26 cellular contexts compared by ENCODE assay signal in genomic region chr15:45948226-45948625, GRCh38.
DNase-seq lines count a peak whose midpoint lies in the region; FAIRE-seq and TF ChIP-seq lines count a peak whose summit lies in the region.
"Had no signal": no experiment of that assay in that cellular context is flagged by ENCODE, and none has a peak within 500 bp of the region (broad histone marks: within the 10 kb centered on the region; RNA-seq: fewer than 3 reads in every experiment).

No MANE protein-coding gene starts in this region.

- no peaks in the 10 kb centered on the region for H3K23me2 ChIP-seq in H9 (ENCODE audit: insufficient read length, low read depth, low read length, poor library complexity, severe bottlenecking)

- H3K79me2 ChIP-seq in H9 (ENCODE audit: insufficient read depth, low read length) (no peaks in the 10 kb centered on the region), hepatocyte (no peaks in the 10 kb centered on the region)

- H3K4me1 ChIP-seq in BLaER1 (peaks cover 27% of the 10 kb centered on the region), H9 (ENCODE audit: insufficient read depth, low read length) (peaks cover 5% of the 10 kb centered on the region; the same call in 1 of the 2 replicates), NT2/D1 (ENCODE audit: insufficient read depth, insufficient read length) (peaks cover 2% of the 10 kb centered on the region), hepatocyte (ENCODE audit: insufficient read depth) (no peaks in the 10 kb centered on the region)
- H3K4me1 ChIP-seq: upper lobe of left lung had no signal

- H3K4me3 ChIP-seq in BLaER1 (no peak overlapping the region), NT2/D1 (ENCODE audit: insufficient read length, low read depth) (no peak overlapping the region), hepatocyte (no peak overlapping the region)
- H3K4me3 ChIP-seq: upper lobe of left lung had no signal

- no peak overlapping the region for H2BK12ac ChIP-seq in H9 (ENCODE audit: insufficient read length, low read depth, low read length)

- H2BK20ac ChIP-seq in H9 (ENCODE audit: low read depth, low read length, poor library complexity, severe bottlenecking): no peak overlapping the region

- DNase-seq in H9 (peak; percentile 43), NT2/D1 (ENCODE audit: low read depth, low spot score) (peak; percentile 23), hepatocyte (ENCODE audit: low spot score) (no peak), RPMI8226 (no peak), GM12892 (ENCODE audit: insufficient read length) (no peak)
- DNase-seq in activated T-helper 2 cell treated with anti-CD3 and anti-CD28 coated beads, Interferon-gamma antibody, Interleukin-2, Interleukin-4, amounts not matched to agents 10 μg/mL and 5 μg/mL and 100 μg/mL, durations not matched to agents 14 hours and 24 hours and 36 hours (ENCODE audit: low spot score): no peak
- no peak for DNase-seq in NK-92 treated with Interleukin-12 subunit alpha and Interleukin-12 subunit beta, amount 100 ng/mL, for 24 hours (lab: John Stamatoyannopoulos, UW)
- DNase-seq: activated CD4-positive, alpha-beta T cell treated with anti-CD3 and anti-CD28 coated beads for 48 hours; activated naive CD4-positive, alpha-beta T cell treated with anti-CD3 and anti-CD28 coated beads, Interleukin-2, amount 10 ng/mL, durations not matched to agents 7 days and 5 days; amniotic stem cell; CD8-positive, alpha-beta memory T cell; effector CD4-positive, alpha-beta T cell; erythroblast; glutamatergic neuron; HCEC 1CT; NCI-H146; NCI-H2171; NCI-H526 treated with DMSO at 0.1 percent for 48 hours; stimulated activated CD4-positive, alpha-beta T cell treated with anti-CD3 and anti-CD28 coated beads, Interleukin-4, amount 100 ng/mL, for 4 hours; upper lobe of left lung had no signal

- H3K18ac ChIP-seq in H9 (ENCODE audit: insufficient read length, low read depth, low read length): no peak overlapping the region

- no peak for TF ChIP-seq POLR2A in GM12892 (IDR thresholded peaks at IDR 0.05; ENCODE audit: low read depth, low read length)

- H2BK120ac ChIP-seq in H9 (ENCODE audit: low read depth, low read length, poor library complexity, severe bottlenecking): no peak overlapping the region

- peaks cover 0 to 2% of the 10 kb centered on the region in 2 experiments; a peak in 2 of 5 replicates for H3K9me3 Mint-ChIP-seq in H9
- peaks cover 9% of the 10 kb centered on the region for H3K9me3 Mint-ChIP-seq in activated T-helper 2 cell treated with anti-CD3 and anti-CD28 coated beads, Interferon-gamma antibody, Interleukin-2, Interleukin-4, amounts not matched to agents 10 μg/mL and 5 μg/mL and 100 μg/mL, durations not matched to agents 14 hours and 24 hours and 36 hours
- H3K9me3 Mint-ChIP-seq: stimulated activated memory B cell treated with anti-CD40 and anti-IgM and Interleukin-4, amounts not matched to agents 10 μg/mL and 1 μg/mL and 100 μg/mL, for 72 hours had no signal

- no peak overlapping the region for H4K91ac ChIP-seq in H9 (ENCODE audit: insufficient read length, low read depth, low read length)

- H3K4me1 Mint-ChIP-seq in H9: peaks cover 33 to 44% of the 10 kb centered on the region in 2 experiments
- no peaks in the 10 kb centered on the region for H3K4me1 Mint-ChIP-seq in activated T-helper 2 cell treated with anti-CD3 and anti-CD28 coated beads, Interferon-gamma antibody, Interleukin-2, Interleukin-4, amounts not matched to agents 10 μg/mL and 5 μg/mL and 100 μg/mL, durations not matched to agents 14 hours and 24 hours and 36 hours (ENCODE audit: low read depth)
- H3K4me1 Mint-ChIP-seq: CD8-positive, alpha-beta memory T cell; stimulated activated memory B cell treated with anti-CD40 and anti-IgM and Interleukin-4, amounts not matched to agents 10 μg/mL and 1 μg/mL and 100 μg/mL, for 72 hours had no signal

- no peak overlapping the region for H2BK5ac ChIP-seq in H9 (ENCODE audit: insufficient read length, low read length)

- peak overlapping the region in 1 of 3 experiments; percentile 91; a peak in 2 of 7 replicates for H3K27ac Mint-ChIP-seq in H9
- H3K27ac Mint-ChIP-seq in activated T-helper 2 cell treated with anti-CD3 and anti-CD28 coated beads, Interferon-gamma antibody, Interleukin-2, Interleukin-4, amounts not matched to agents 10 μg/mL and 5 μg/mL and 100 μg/mL, durations not matched to agents 14 hours and 24 hours and 36 hours: no peak overlapping the region
- H3K27ac Mint-ChIP-seq: activated naive CD4-positive, alpha-beta T cell treated with anti-CD3 and anti-CD28 coated beads, Interleukin-2, amount 10 ng/mL, durations not matched to agents 7 days and 5 days; CD8-positive, alpha-beta memory T cell; progenitor cell of endocrine pancreas; stimulated activated memory B cell treated with anti-CD40 and anti-IgM and Interleukin-4, amounts not matched to agents 10 μg/mL and 1 μg/mL and 100 μg/mL, for 72 hours had no signal

- no peaks in the 10 kb centered on the region for H3K9me2 ChIP-seq in hepatocyte (replicated peaks; ENCODE audit: insufficient read depth)

- WGBS in H9 (ENCODE audit: extremely low coverage, insufficient read length, low lambda C conversion rate): no CpG with 5 or more reads among the region's 3 CpGs
- 37% methylated on average over 3 of the region's 3 CpGs for WGBS in hepatocyte (ENCODE audit: low lambda C conversion rate, missing lambda C conversion rate)

- H3K27me3 Mint-ChIP-seq in H9 (ENCODE audit: low read depth): no peaks in the 10 kb centered on the region
- H3K27me3 Mint-ChIP-seq in activated T-helper 2 cell treated with anti-CD3 and anti-CD28 coated beads, Interferon-gamma antibody, Interleukin-2, Interleukin-4, amounts not matched to agents 10 μg/mL and 5 μg/mL and 100 μg/mL, durations not matched to agents 14 hours and 24 hours and 36 hours (ENCODE audit: low read depth): no peaks in the 10 kb centered on the region
- H3K27me3 Mint-ChIP-seq: activated naive CD4-positive, alpha-beta T cell treated with anti-CD3 and anti-CD28 coated beads, Interleukin-2, amount 10 ng/mL, durations not matched to agents 7 days and 5 days; progenitor cell of endocrine pancreas; stimulated activated memory B cell treated with anti-CD40 and anti-IgM and Interleukin-4, amounts not matched to agents 10 μg/mL and 1 μg/mL and 100 μg/mL, for 72 hours had no signal

- no peak overlapping the region for H3K9ac ChIP-seq in BLaER1
- H3K9ac ChIP-seq in H9 (ENCODE audit: extremely low read depth, insufficient read length, low read length): no peak overlapping the region
- H3K9ac ChIP-seq in NT2/D1 (ENCODE audit: insufficient read length, low read depth): no peak overlapping the region

- no peak overlapping the region for H2AK5ac ChIP-seq in H9 (ENCODE audit: insufficient read length, low read length)

- no peak overlapping the region for H3K14ac ChIP-seq in H9 (ENCODE audit: insufficient read depth, low read length)

- H3K9me3 ChIP-seq in BLaER1 (no peaks in the 10 kb centered on the region; the same call in 1 of the 2 replicates), H9 (ENCODE audit: control insufficient read depth, low read depth, low read length) (no peaks in the 10 kb centered on the region), NT2/D1 (ENCODE audit: insufficient read depth, low read length) (peaks cover 14% of the 10 kb centered on the region; the same call in 1 of the 2 replicates), hepatocyte (ENCODE audit: low read depth) (no peaks in the 10 kb centered on the region)
- H3K9me3 ChIP-seq: upper lobe of left lung had no signal

- no peak overlapping the region for H4K5ac ChIP-seq in H9 (ENCODE audit: insufficient read length, low read depth, low read length)

- no peak overlapping the region for H3K56ac ChIP-seq in H9 (ENCODE audit: insufficient read length, low read depth, low read length)

- H3K4me3 Mint-ChIP-seq in H9: no peak overlapping the region
- no peak overlapping the region for H3K4me3 Mint-ChIP-seq in activated T-helper 2 cell treated with anti-CD3 and anti-CD28 coated beads, Interferon-gamma antibody, Interleukin-2, Interleukin-4, amounts not matched to agents 10 μg/mL and 5 μg/mL and 100 μg/mL, durations not matched to agents 14 hours and 24 hours and 36 hours (ENCODE audit: low read depth)
- H3K4me3 Mint-ChIP-seq: activated naive CD4-positive, alpha-beta T cell treated with anti-CD3 and anti-CD28 coated beads, Interleukin-2, amount 10 ng/mL, durations not matched to agents 7 days and 5 days; CD8-positive, alpha-beta memory T cell; stimulated activated memory B cell treated with anti-CD40 and anti-IgM and Interleukin-4, amounts not matched to agents 10 μg/mL and 1 μg/mL and 100 μg/mL, for 72 hours had no signal

- TF ChIP-seq CTCF in H9 (conservative IDR thresholded peaks at IDR 0.05) (no peak), hepatocyte (IDR thresholded peaks at IDR 0.05; ENCODE audit: poor library complexity) (no peak)

- no peaks in the 10 kb centered on the region for H3K36me3 ChIP-seq in BLaER1
- no peaks in the 10 kb centered on the region for H3K36me3 ChIP-seq in NT2/D1 (ENCODE audit: insufficient read depth, insufficient read length, low read length)
- no peaks in the 10 kb centered on the region for H3K36me3 ChIP-seq in hepatocyte (replicated peaks; ENCODE audit: insufficient read depth, low read depth)
- H3K36me3 ChIP-seq: upper lobe of left lung had no signal

- H4K20me1 ChIP-seq in BLaER1 (no peaks in the 10 kb centered on the region), H9 (ENCODE audit: control insufficient read depth, insufficient read depth, insufficient read length) (no peaks in the 10 kb centered on the region), hepatocyte (ENCODE audit: insufficient read depth, poor library complexity, severe bottlenecking) (no peaks in the 10 kb centered on the region)

- no peaks in the 10 kb centered on the region for H3K27me3 ChIP-seq in BLaER1
- H3K27me3 ChIP-seq in H9 (ENCODE audit: insufficient read depth, low read length): no peaks in the 10 kb centered on the region
- H3K27me3 ChIP-seq in NT2/D1 (ENCODE audit: insufficient read depth, insufficient read length): no peaks in the 10 kb centered on the region
- no peaks in the 10 kb centered on the region for H3K27me3 ChIP-seq in hepatocyte
- H3K27me3 ChIP-seq: upper lobe of left lung had no signal

- H3K79me1 ChIP-seq in H9 (ENCODE audit: insufficient read depth, low read depth, low read length, poor library complexity, severe bottlenecking): no peaks in the 10 kb centered on the region

- no peak overlapping the region for H3K27ac ChIP-seq in BLaER1
- H3K27ac ChIP-seq in H9 (ENCODE audit: insufficient read length, low read depth, low read length): no peak overlapping the region
- H3K27ac ChIP-seq in hepatocyte: peak overlapping the region; percentile 46
- H3K27ac ChIP-seq: upper lobe of left lung had no signal

- peaks cover 0 to 2% (median 0%) of the 10 kb centered on the region in 3 experiments; a peak in 1 of 7 replicates for H3K36me3 Mint-ChIP-seq in H9 (ENCODE audit: insufficient read depth in 1 of 3, low read depth in 3 of 3)
- no peaks in the 10 kb centered on the region for H3K36me3 Mint-ChIP-seq in activated T-helper 2 cell treated with anti-CD3 and anti-CD28 coated beads, Interferon-gamma antibody, Interleukin-2, Interleukin-4, amounts not matched to agents 10 μg/mL and 5 μg/mL and 100 μg/mL, durations not matched to agents 14 hours and 24 hours and 36 hours (ENCODE audit: low read depth)
- H3K36me3 Mint-ChIP-seq: activated naive CD4-positive, alpha-beta T cell treated with anti-CD3 and anti-CD28 coated beads, Interleukin-2, amount 10 ng/mL, durations not matched to agents 7 days and 5 days; stimulated activated memory B cell treated with anti-CD40 and anti-IgM and Interleukin-4, amounts not matched to agents 10 μg/mL and 1 μg/mL and 100 μg/mL, for 72 hours had no signal

- no peak overlapping the region for H4K8ac ChIP-seq in H9 (replicated peaks; ENCODE audit: insufficient read length, low read depth, low read length)

- FAIRE-seq in GM12892 (lab: Jason Lieb, UNC): no peak
- FAIRE-seq: bronchial epithelial cell, colon, G401.6 had no signal

- H3T11ph ChIP-seq in H9 (ENCODE audit: low read length): no peak overlapping the region

- H2AFZ ChIP-seq in H9 (ENCODE audit: low read length): no peak overlapping the region
- no peak overlapping the region for H2AFZ ChIP-seq in hepatocyte

- H3K23ac ChIP-seq in H9 (ENCODE audit: insufficient read length, low read depth, low read length): no peak overlapping the region

- intact Hi-C loops in activated T-helper 2 cell treated with anti-CD3 and anti-CD28 coated beads, Interferon-gamma antibody, Interleukin-2, Interleukin-4, amounts not matched to agents 10 μg/mL and 5 μg/mL and 100 μg/mL, durations not matched to agents 14 hours and 24 hours and 36 hours (cut with micrococcal nuclease): no loop called here

- peak overlapping the region; percentile 53 for H3K4me2 ChIP-seq in BLaER1
- H3K4me2 ChIP-seq in H9 (ENCODE audit: insufficient read depth, insufficient read length, low read length): peak overlapping the region; percentile 6
- H3K4me2 ChIP-seq in hepatocyte: no peak overlapping the region

- H2BK15ac ChIP-seq in H9 (ENCODE audit: low read depth, low read length): no peak overlapping the region

- H3K4ac ChIP-seq in H9 (ENCODE audit: low read depth, low read length): no peak overlapping the region

Comparison
In these comparisons a context has a peak if more than half of its experiments do, and no peak if none do; other contexts are left out.
1. DNase-seq: peak in H9 (single experiment) and NT2/D1 (single experiment); none in hepatocyte (single experiment), activated T-helper 2 cell treated with anti-CD3 and anti-CD28 coated beads, Interferon-gamma antibody, Interleukin-2, Interleukin-4, amounts not matched to agents 10 μg/mL and 5 μg/mL and 100 μg/mL, durations not matched to agents 14 hours and 24 hours and 36 hours (single experiment), RPMI8226 (single experiment), GM12892 (single experiment) and NK-92 treated with Interleukin-12 subunit alpha and Interleukin-12 subunit beta, amount 100 ng/mL, for 24 hours (single experiment).